ENCODE assay signal across 21 cellular contexts in the genomic region with DNA sequence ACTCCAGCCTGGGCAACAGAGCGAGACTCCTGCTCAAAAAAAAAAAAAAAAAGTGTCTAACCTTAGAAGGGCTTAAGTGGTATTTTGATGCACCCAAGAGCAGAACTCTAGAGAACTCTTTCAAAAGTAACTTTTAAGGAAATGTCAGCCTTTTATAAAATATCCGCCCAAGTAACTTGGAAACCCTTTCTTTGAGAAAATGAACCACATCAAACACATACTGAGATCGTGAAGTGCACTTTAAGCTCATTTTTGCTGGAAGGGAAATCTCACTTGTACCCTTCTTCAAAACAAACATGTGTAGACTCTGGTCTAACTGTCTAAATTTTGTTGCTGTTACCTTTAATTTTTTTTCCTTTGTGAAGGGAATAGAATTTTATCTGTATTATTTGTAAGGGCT. TPM values are rescaled to one million over a fixed set of nuclear protein-coding genes. Genes with fewer than 3 reads are reported as not detected.
A peak's percentile ranks its signal among the peaks of the same experiment; 100 is the strongest.
DNase-seq lines count a peak whose midpoint lies in the region; ATAC-seq, FAIRE-seq and TF ChIP-seq lines count a peak whose summit lies in the region.
"Had no signal": no experiment of that assay in that cellular context is flagged by ENCODE, and none has a peak within 500 bp of the region (broad histone marks: within the 10 kb centered on the region; RNA-seq: fewer than 3 reads in every experiment).

No MANE protein-coding gene starts in this region.

- CTCF ChIA-PET in CD8-positive, alpha-beta memory T cell (lab: Charles Lee): no interaction called here
- CTCF ChIA-PET in activated CD4-positive, alpha-beta memory T cell treated with anti-CD3 and anti-CD28 coated beads for 36 hours (lab: Charles Lee): interaction anchor here (0.9 to 1.0 kb wide), 2 partner anchors 19 to 417 kb away, joined by 3 to 4 read pairs; a partner anchor contains a TSS

- no peak for FAIRE-seq in H54 (lab: Jason Lieb, UNC)
- FAIRE-seq: H1, kidney had no signal

- peaks cover 9 to 12% of the 10 kb centered on the region in 2 donors for H3K27me3 Mint-ChIP-seq in CD8-positive, alpha-beta memory T cell
- no peaks in the 10 kb centered on the region for H3K27me3 Mint-ChIP-seq in activated CD4-positive, alpha-beta memory T cell treated with anti-CD3 and anti-CD28 coated beads for 36 hours

- peaks cover 0 to 2% (median under 1%) of the 10 kb centered on the region in 11 experiments; a peak in 6 of 22 replicates for H3K27me3 ChIP-seq in BLaER1 treated with 17β-estradiol and CSF1 and Interleukin-3, amounts not matched to agents 10 nM and 100 nM
- no peaks in the 10 kb centered on the region for H3K27me3 ChIP-seq in CD8-positive, alpha-beta memory T cell (ENCODE audit: insufficient read depth, low read length, poor library complexity, severe bottlenecking)

- H3K9me3 Mint-ChIP-seq in CD8-positive, alpha-beta memory T cell: peaks cover 7 to 14% (median 11%) of the 10 kb centered on the region in 5 donors
- peaks cover 13% of the 10 kb centered on the region for H3K9me3 Mint-ChIP-seq in activated CD4-positive, alpha-beta memory T cell treated with anti-CD3 and anti-CD28 coated beads for 36 hours

- H3K4me2 ChIP-seq in BLaER1 treated with 17β-estradiol and CSF1 and Interleukin-3, amounts not matched to agents 10 nM and 100 nM: peak overlapping the region in 10 of 11 experiments; percentile 12 to 56 (median 30); a peak in 14 of 22 replicates

- no peak for ATAC-seq in HG03139 (IDR thresholded peaks at IDR 0.05; ENCODE audit: unreplicated experiment)
- ATAC-seq: natural killer cell, sciatic nerve had no signal

- H3K9ac ChIP-seq in BLaER1 treated with 17β-estradiol and CSF1 and Interleukin-3, amounts not matched to agents 10 nM and 100 nM: no peak overlapping the region
- H3K9ac ChIP-seq: parathyroid adenoma had no signal

- H4K20me1 ChIP-seq in BLaER1 treated with 17β-estradiol and CSF1 and Interleukin-3, amounts not matched to agents 10 nM and 100 nM: no peaks in the 10 kb centered on the region

- H3K36me3 Mint-ChIP-seq in CD8-positive, alpha-beta memory T cell: peaks cover 0 to 11% (median 4%) of the 10 kb centered on the region in 3 donors
- no peaks in the 10 kb centered on the region for H3K36me3 Mint-ChIP-seq in activated CD4-positive, alpha-beta memory T cell treated with anti-CD3 and anti-CD28 coated beads for 36 hours
- H3K36me3 Mint-ChIP-seq: brain had no signal

- H3K27ac Mint-ChIP-seq in CD8-positive, alpha-beta memory T cell: peak overlapping the region in 6 of 8 donors; percentile 25 to 89 (median 72)
- peak overlapping the region; percentile 52 for H3K27ac Mint-ChIP-seq in activated CD4-positive, alpha-beta memory T cell treated with anti-CD3 and anti-CD28 coated beads for 36 hours
- H3K27ac Mint-ChIP-seq: brain, natural killer cell had no signal

- intact Hi-C loops in activated CD4-positive, alpha-beta memory T cell treated with anti-CD3 and anti-CD28 coated beads for 36 hours (cut with micrococcal nuclease): loop anchor here (1.0 to 5.0 kb wide), 3 partner anchors 19 to 608 kb away; a partner anchor contains a TSS

- peak in 1 of 5 donors; percentile 44 for DNase-seq in CD8-positive, alpha-beta memory T cell
- no peak for DNase-seq in activated CD4-positive, alpha-beta memory T cell treated with anti-CD3 and anti-CD28 coated beads for 36 hours
- DNase-seq in epithelial cell of prostate (ENCODE audit: low read depth, low spot score) (no peak), H54 (ENCODE audit: insufficient read length, low spot score) (no peak), NCI-H2107 treated with DMSO at 0.1 percent for 48 hours (lab: John Stamatoyannopoulos, UW; ENCODE audit: unreplicated experiment) (no peak)
- DNase-seq: cortex of kidney, hypothalamus, kidney, natural killer cell, NCI-H1417 treated with DMSO at 0.1 percent for 48 hours, NCI-H2171, NCI-H526, SHP77 treated with DMSO at 0.1 percent for 48 hours, WERI-Rb-1 had no signal

- H3K36me3 ChIP-seq in BLaER1 treated with 17β-estradiol and CSF1 and Interleukin-3, amounts not matched to agents 10 nM and 100 nM: no peaks in the 10 kb centered on the region
- H3K36me3 ChIP-seq in CD8-positive, alpha-beta memory T cell (ENCODE audit: insufficient read depth, low read length): no peaks in the 10 kb centered on the region
- H3K36me3 ChIP-seq: tibial nerve, WERI-Rb-1 had no signal

- no peak overlapping the region for H3K27ac ChIP-seq in BLaER1 treated with 17β-estradiol and CSF1 and Interleukin-3, amounts not matched to agents 10 nM and 100 nM
- H3K27ac ChIP-seq in CD8-positive, alpha-beta memory T cell (ENCODE audit: low read depth, low read length): no peak overlapping the region
- peak overlapping the region; percentile 91 for H3K27ac ChIP-seq in epithelial cell of prostate
- H3K27ac ChIP-seq: parathyroid adenoma, tibial nerve, WERI-Rb-1 had no signal

- no peak for TF ChIP-seq POLR2A in H54 (IDR thresholded peaks at IDR 0.05; ENCODE audit: low read depth, low read length)

- peaks cover 4 to 29% (median 12%) of the 10 kb centered on the region in 10 experiments; a peak in 14 of 20 replicates for H3K4me1 ChIP-seq in BLaER1 treated with 17β-estradiol and CSF1 and Interleukin-3, amounts not matched to agents 10 nM and 100 nM
- peaks cover 17% of the 10 kb centered on the region for H3K4me1 ChIP-seq in CD8-positive, alpha-beta memory T cell (ENCODE audit: insufficient read depth, low read length)
- H3K4me1 ChIP-seq: parathyroid adenoma had no signal

- POLR2A ChIA-PET in CD8-positive, alpha-beta memory T cell (lab: Charles Lee): no interaction called here
- POLR2A ChIA-PET in activated CD4-positive, alpha-beta memory T cell treated with anti-CD3 and anti-CD28 coated beads for 36 hours (lab: Charles Lee): interaction anchor here (1.0 kb wide), 1 partner anchor 19 kb away, joined by 3 read pairs; a partner anchor contains a TSS

- peaks cover 4 to 23% (median 14%) of the 10 kb centered on the region in 11 experiments; a peak in 20 of 22 replicates for H3K9me3 ChIP-seq in BLaER1 treated with 17β-estradiol and CSF1 and Interleukin-3, amounts not matched to agents 10 nM and 100 nM (replicated peaks in 1 of 11)
- no peaks in the 10 kb centered on the region for H3K9me3 ChIP-seq in CD8-positive, alpha-beta memory T cell (ENCODE audit: low read length)

- H3K4me3 Mint-ChIP-seq in CD8-positive, alpha-beta memory T cell: peak overlapping the region in 5 of 7 donors; percentile 2 to 29 (median 16)
- no peak overlapping the region for H3K4me3 Mint-ChIP-seq in activated CD4-positive, alpha-beta memory T cell treated with anti-CD3 and anti-CD28 coated beads for 36 hours
- H3K4me3 Mint-ChIP-seq: brain, natural killer cell had no signal

- no peak overlapping the region for H3K4me3 ChIP-seq in BLaER1 treated with 17β-estradiol and CSF1 and Interleukin-3, amounts not matched to agents 10 nM and 100 nM
- no peak overlapping the region for H3K4me3 ChIP-seq in CD8-positive, alpha-beta memory T cell (ENCODE audit: low read length)
- H3K4me3 ChIP-seq: tibial nerve had no signal

- peaks cover 11 to 22% (median 20%) of the 10 kb centered on the region in 3 donors for H3K4me1 Mint-ChIP-seq in CD8-positive, alpha-beta memory T cell
- peaks cover 31% of the 10 kb centered on the region for H3K4me1 Mint-ChIP-seq in activated CD4-positive, alpha-beta memory T cell treated with anti-CD3 and anti-CD28 coated beads for 36 hours (ENCODE audit: low read depth)
- H3K4me1 Mint-ChIP-seq: brain, natural killer cell had no signal

RNA-seq across cellular contexts. Expression of a gene that starts 5.5 kb away (rescaled TPM):
- total RNA-seq in CD8-positive, alpha-beta memory T cell: not detected
- not detected for polyA plus RNA-seq in CD8-positive, alpha-beta memory T cell
- total RNA-seq in activated CD4-positive, alpha-beta memory T cell treated with anti-CD3 and anti-CD28 coated beads for 36 hours: not detected
- total RNA-seq: natural killer cell had no signal

RNA-seq across cellular contexts. Expression of a gene that starts 19.2 kb away (rescaled TPM):
- 100 to 1,000 TPM; 136 to 140 TPM for total RNA-seq in CD8-positive, alpha-beta memory T cell
- polyA plus RNA-seq in CD8-positive, alpha-beta memory T cell: 44.7 TPM
- total RNA-seq in activated CD4-positive, alpha-beta memory T cell treated with anti-CD3 and anti-CD28 coated beads for 36 hours: 100 to 1,000 TPM; 145 to 153 TPM
